In genomic region chr11:123235687-123236261, GRCh38 we compare ENCODE assay signal across 14 cellular contexts. TPM values are rescaled to one million over a fixed set of nuclear protein-coding genes. Genes with fewer than 3 reads are reported as not detected.
DNase-seq lines count a peak whose midpoint lies in the region; ATAC-seq, FAIRE-seq and TF ChIP-seq lines count a peak whose summit lies in the region.
"Had no signal": no experiment of that assay in that cellular context is flagged by ENCODE, and none has a peak within 500 bp of the region (broad histone marks: within the 10 kb centered on the region; RNA-seq: fewer than 3 reads in every experiment).

No MANE protein-coding gene starts in this region.

- no peaks in the 10 kb centered on the region for H3K27me3 Mint-ChIP-seq in astrocyte (ENCODE audit: low read depth, unreplicated experiment)

- no peak for TF ChIP-seq POLR2A in spleen (IDR thresholded peaks at IDR 0.05)

- H3K36me3 ChIP-seq in astrocyte (ENCODE audit: insufficient read depth, low read length) (no peaks in the 10 kb centered on the region), spleen (no peaks in the 10 kb centered on the region)
- H3K36me3 ChIP-seq: BLaER1 had no signal

- intact Hi-C loops in left ventricle myocardium superior (cut with micrococcal nuclease) (no loop called here), spleen (cut with DNase I; ENCODE audit: low total_unique reads) (no loop called here)

- no peaks in the 10 kb centered on the region for H3K36me3 Mint-ChIP-seq in astrocyte (ENCODE audit: low read depth, unreplicated experiment)

- peaks cover 23% of the 10 kb centered on the region for H3K4me1 Mint-ChIP-seq in astrocyte (ENCODE audit: low read depth, unreplicated experiment)

- H3K27me3 ChIP-seq in astrocyte (ENCODE audit: insufficient read depth, low read length) (no peaks in the 10 kb centered on the region), spleen (replicated peaks in 1 of 7) (no peaks in the 10 kb centered on the region)
- H3K27me3 ChIP-seq: BLaER1 had no signal

- DNase-seq in ELR (ENCODE audit: low read depth) (peak; percentile 32), astrocyte (ENCODE audit: low read depth) (peak; percentile 26), left ventricle myocardium superior (no peak), spleen (no peak), NK-92 (lab: John Stamatoyannopoulos, UW; ENCODE audit: unreplicated experiment) (no peak), RCC 7860 (ENCODE audit: low spot score) (no peak)
- no peak for DNase-seq in activated CD4-positive, alpha-beta T cell treated with anti-CD3 and anti-CD28 coated beads for 48 hours
- DNase-seq in activated CD8-positive, alpha-beta memory T cell treated with anti-CD3 and anti-CD28 coated beads, Interleukin-2, amount 50 U/mL, for 4 hours = no peak
- DNase-seq: central memory CD4-positive, alpha-beta T cell; DMS79 had no signal

- H3K4me1 ChIP-seq in astrocyte (ENCODE audit: insufficient read depth, low read length) (peaks cover 8% of the 10 kb centered on the region), spleen (peaks cover 0 to 33% (median 9%) of the 10 kb centered on the region in 6 donors)

- no peaks in the 10 kb centered on the region for H3K9me3 Mint-ChIP-seq in astrocyte (ENCODE audit: unreplicated experiment)
- H3K9me3 Mint-ChIP-seq: activated naive CD4-positive, alpha-beta T cell treated with anti-CD3 and anti-CD28 coated beads, Interleukin-2, amount 10 ng/mL, durations not matched to agents 7 days and 5 days; effector memory CD8-positive, alpha-beta T cell had no signal

- no peak overlapping the region for H3K9ac ChIP-seq in astrocyte (ENCODE audit: low read length)
- H3K9ac ChIP-seq: BLaER1 had no signal

- peak; percentile 83 for ATAC-seq in left ventricle myocardium superior

- no peaks in the 10 kb centered on the region for H3K79me2 ChIP-seq in astrocyte (ENCODE audit: insufficient read depth, low read length)

- H3K4me3 ChIP-seq in astrocyte (ENCODE audit: insufficient read depth, low read depth, low read length) = no peak overlapping the region
- no peak overlapping the region for H3K4me3 ChIP-seq in spleen
- H3K4me3 ChIP-seq: BLaER1 had no signal

- WGBS in spleen, 5 donors = 72 to 78% (median 75%) methylated on average over 10 of the region's 10 CpGs

- H2AFZ ChIP-seq in astrocyte (ENCODE audit: low read depth, low read length) = no peak overlapping the region

- H3K4me2 ChIP-seq in astrocyte (ENCODE audit: low read length) = no peak overlapping the region
- H3K4me2 ChIP-seq: BLaER1 had no signal

- H3K27ac ChIP-seq in astrocyte (ENCODE audit: low read depth, low read length) (no peak overlapping the region), spleen (peak overlapping the region in 7 of 8 donors; percentile 5 to 82 (median 58))
- H3K27ac ChIP-seq: BLaER1 had no signal

- no peak for TF ChIP-seq CTCF in astrocyte (IDR thresholded peaks at IDR 0.05; ENCODE audit: insufficient read depth, low read depth, low read length)
- TF ChIP-seq CTCF in spleen (IDR thresholded peaks at IDR 0.05 in 8 of 11, conservative IDR thresholded peaks at IDR 0.05 in 3 of 11) = peak in 1 of 11 experiments; percentile 9

- H3K9me3 ChIP-seq in astrocyte (ENCODE audit: insufficient read depth, low read depth, low read length) (no peaks in the 10 kb centered on the region), spleen (no peaks in the 10 kb centered on the region)
- H3K9me3 ChIP-seq: BLaER1 had no signal

- FAIRE-seq in astrocyte (lab: Jason Lieb, UNC) (no peak), RCC 7860 (lab: Jason Lieb, UNC) (no peak)
- FAIRE-seq: kidney had no signal

- no peak overlapping the region for H3K27ac Mint-ChIP-seq in astrocyte (ENCODE audit: unreplicated experiment)
- H3K27ac Mint-ChIP-seq: effector memory CD8-positive, alpha-beta T cell had no signal

- no peaks in the 10 kb centered on the region for H4K20me1 ChIP-seq in astrocyte (ENCODE audit: insufficient read depth, low read length)
- H4K20me1 ChIP-seq: BLaER1 had no signal

- no peak overlapping the region for H3K4me3 Mint-ChIP-seq in astrocyte (ENCODE audit: unreplicated experiment)
- H3K4me3 Mint-ChIP-seq: activated naive CD4-positive, alpha-beta T cell treated with anti-CD3 and anti-CD28 coated beads, Interleukin-2, amount 10 ng/mL, durations not matched to agents 7 days and 5 days; effector memory CD8-positive, alpha-beta T cell had no signal

RNA-seq across cellular contexts. Expression of gene CLMP, which starts 40.7 kb away (rescaled TPM):
- total RNA-seq in astrocyte (16.0 and 26.5 TPM in 2 replicates), left ventricle myocardium superior (4.9 TPM), spleen (10 to 100 TPM in 6 of 7 donors, 1 to 10 TPM in 1; 8.5 to 36.5 (median 21.1) TPM)
- 1 to 10 TPM; 3.1 to 4.1 (median 3.6) TPM for polyA plus RNA-seq in spleen

Comparison
In these comparisons a context has a peak if more than half of its experiments do, and no peak if none do; other contexts are left out.
1. DNase-seq: peak in ELR (single experiment) and astrocyte (single experiment); none in left ventricle myocardium superior (single experiment), spleen (single experiment), NK-92 (single experiment), activated CD4-positive, alpha-beta T cell treated with anti-CD3 and anti-CD28 coated beads for 48 hours (single experiment), activated CD8-positive, alpha-beta memory T cell treated with anti-CD3 and anti-CD28 coated beads, Interleukin-2, amount 50 U/mL, for 4 hours (single experiment) and RCC 7860 (single experiment).